ENCODE assay signal across 12 cellular contexts in the genomic region with DNA sequence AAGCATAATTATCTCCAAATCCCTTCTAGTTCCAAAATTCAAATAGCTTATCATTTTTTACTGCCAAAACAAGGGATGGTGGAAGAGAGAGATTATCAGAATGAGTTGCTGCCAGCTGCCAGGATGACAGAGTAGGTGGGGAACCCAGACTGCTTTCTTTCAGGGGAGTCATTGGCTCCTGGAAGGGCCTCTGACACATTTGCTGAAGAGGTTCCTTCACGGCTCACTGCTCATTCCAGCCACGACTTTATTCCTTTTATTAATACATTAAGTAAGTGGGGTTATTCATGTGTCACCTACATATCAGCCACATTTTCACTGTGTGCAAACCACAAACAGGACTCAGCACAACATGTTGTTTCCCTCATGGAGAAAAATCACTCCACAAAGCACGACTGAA. TPM values are rescaled to one million over a fixed set of nuclear protein-coding genes. Genes with fewer than 3 reads are reported as not detected.
A peak's percentile ranks its signal among the peaks of the same experiment; 100 is the strongest.
DNase-seq lines count a peak whose midpoint lies in the region; ATAC-seq and TF ChIP-seq lines count a peak whose summit lies in the region.
"Had no signal": no experiment of that assay in that cellular context is flagged by ENCODE, and none has a peak within 500 bp of the region (broad histone marks: within the 10 kb centered on the region; RNA-seq: fewer than 3 reads in every experiment).

No MANE protein-coding gene starts in this region.

- DNase-seq in AG10803 (ENCODE audit: low read depth) (peak; percentile 17), tibial nerve (ENCODE audit: low spot score in 2 of 2) (no peak), DMS153 treated with DMSO at 0.1 percent for 48 hours (lab: John Stamatoyannopoulos, UW; ENCODE audit: unreplicated experiment) (no peak), RKO (ENCODE audit: low spot score) (no peak), cardiac septum (ENCODE audit: low spot score) (no peak)
- DNase-seq: activated CD4-positive, alpha-beta T cell treated with anti-CD3 and anti-CD28 coated beads for 36 hours; NCI-H2227 treated with DMSO at 0.1 percent for 48 hours; stimulated activated naive B cell treated with anti-CD40 and anti-IgM and Interleukin-4, amounts not matched to agents 10 μg/mL and 1 μg/mL and 100 μg/mL, for 72 hours had no signal

- ATAC-seq in GM18870 (IDR thresholded peaks at IDR 0.05; ENCODE audit: unreplicated experiment), result peak; percentile 76
- peak; percentile 65 for ATAC-seq in HG03039 (IDR thresholded peaks at IDR 0.05; ENCODE audit: unreplicated experiment)
- peak; percentile 8; the same call in 2 of the 3 replicates for ATAC-seq in SK-N-SH treated with all-trans-retinoic acid at 6 μM for 48 hours
- ATAC-seq: activated CD4-positive, alpha-beta T cell treated with anti-CD3 and anti-CD28 coated beads for 36 hours; stimulated activated naive B cell treated with anti-CD40 and anti-IgM and Interleukin-4, amounts not matched to agents 10 μg/mL and 1 μg/mL and 100 μg/mL, for 72 hours had no signal

- no peak for TF ChIP-seq EP300 in tibial nerve (IDR thresholded peaks at IDR 0.05)

- TF ChIP-seq CTCF in AG10803 (conservative IDR thresholded peaks at IDR 0.05; ENCODE audit: low read length) (no peak), tibial nerve (IDR thresholded peaks at IDR 0.05) (no peak)

- TF ChIP-seq POLR2A in tibial nerve (IDR thresholded peaks at IDR 0.05), result no peak

- intact Hi-C loops in cardiac septum (cut with DNase I), result no loop called here

- no peak overlapping the region for H3K27ac ChIP-seq in tibial nerve

- H3K4me1 ChIP-seq in tibial nerve, result no peaks in the 10 kb centered on the region

- WGBS in tibial nerve, 2 donors, result 38 to 43% methylated on average over 3 of the region's 3 CpGs

- no peaks in the 10 kb centered on the region for H3K36me3 ChIP-seq in tibial nerve

- no peaks in the 10 kb centered on the region for H3K27me3 ChIP-seq in tibial nerve

- H3K4me3 ChIP-seq in AG10803 (ENCODE audit: low read length), result no peak overlapping the region
- no peak overlapping the region for H3K4me3 ChIP-seq in tibial nerve

- H3K9me3 ChIP-seq in tibial nerve, result no peaks in the 10 kb centered on the region

TF ChIP-seq in SK-N-SH treated with all-trans-retinoic acid at 6 μM for 48 hours, 23 proteins besides CTCF, POLR2A, EP300 and RAD21:
- no peak for TF ChIP-seq ZNF70 (CRISPR knock-in tag; IDR thresholded peaks at IDR 0.05)
- TF ChIP-seq, protein P1, sequence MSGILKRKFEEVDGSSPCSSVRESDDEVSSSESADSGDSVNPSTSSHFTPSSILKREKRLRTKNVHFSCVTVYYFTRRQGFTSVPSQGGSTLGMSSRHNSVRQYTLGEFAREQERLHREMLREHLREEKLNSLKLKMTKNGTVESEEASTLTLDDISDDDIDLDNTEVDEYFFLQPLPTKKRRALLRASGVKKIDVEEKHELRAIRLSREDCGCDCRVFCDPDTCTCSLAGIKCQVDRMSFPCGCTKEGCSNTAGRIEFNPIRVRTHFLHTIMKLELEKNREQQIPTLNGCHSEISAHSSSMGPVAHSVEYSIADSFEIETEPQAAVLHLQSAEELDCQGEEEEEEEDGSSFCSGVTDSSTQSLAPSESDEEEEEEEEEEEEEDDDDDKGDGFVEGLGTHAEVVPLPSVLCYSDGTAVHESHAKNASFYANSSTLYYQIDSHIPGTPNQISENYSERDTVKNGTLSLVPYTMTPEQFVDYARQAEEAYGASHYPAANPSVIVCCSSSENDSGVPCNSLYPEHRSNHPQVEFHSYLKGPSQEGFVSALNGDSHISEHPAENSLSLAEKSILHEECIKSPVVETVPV (CRISPR knock-in tag; IDR thresholded peaks at IDR 0.05), result no peak
- no peak for TF ChIP-seq TOX (CRISPR knock-in tag; IDR thresholded peaks at IDR 0.05; ENCODE audit: borderline replicate concordance)
- TF ChIP-seq, protein P2, sequence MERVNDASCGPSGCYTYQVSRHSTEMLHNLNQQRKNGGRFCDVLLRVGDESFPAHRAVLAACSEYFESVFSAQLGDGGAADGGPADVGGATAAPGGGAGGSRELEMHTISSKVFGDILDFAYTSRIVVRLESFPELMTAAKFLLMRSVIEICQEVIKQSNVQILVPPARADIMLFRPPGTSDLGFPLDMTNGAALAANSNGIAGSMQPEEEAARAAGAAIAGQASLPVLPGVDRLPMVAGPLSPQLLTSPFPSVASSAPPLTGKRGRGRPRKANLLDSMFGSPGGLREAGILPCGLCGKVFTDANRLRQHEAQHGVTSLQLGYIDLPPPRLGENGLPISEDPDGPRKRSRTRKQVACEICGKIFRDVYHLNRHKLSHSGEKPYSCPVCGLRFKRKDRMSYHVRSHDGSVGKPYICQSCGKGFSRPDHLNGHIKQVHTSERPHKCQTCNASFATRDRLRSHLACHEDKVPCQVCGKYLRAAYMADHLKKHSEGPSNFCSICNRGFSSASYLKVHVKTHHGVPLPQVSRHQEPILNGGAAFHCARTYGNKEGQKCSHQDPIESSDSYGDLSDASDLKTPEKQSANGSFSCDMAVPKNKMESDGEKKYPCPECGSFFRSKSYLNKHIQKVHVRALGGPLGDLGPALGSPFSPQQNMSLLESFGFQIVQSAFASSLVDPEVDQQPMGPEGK (CRISPR knock-in tag; IDR thresholded peaks at IDR 0.05; ENCODE audit: borderline replicate concordance), result no peak
- no peak for TF ChIP-seq TCF4 (CRISPR knock-in tag; IDR thresholded peaks at IDR 0.05; ENCODE audit: borderline replicate concordance)
- no peak for TF ChIP-seq ZFP3 (CRISPR knock-in tag; IDR thresholded peaks at IDR 0.05)
- TF ChIP-seq OSR1 (CRISPR knock-in tag; IDR thresholded peaks at IDR 0.05), result no peak
- no peak for TF ChIP-seq ZNF8 (CRISPR knock-in tag; IDR thresholded peaks at IDR 0.05)
- TF ChIP-seq, protein P3, sequence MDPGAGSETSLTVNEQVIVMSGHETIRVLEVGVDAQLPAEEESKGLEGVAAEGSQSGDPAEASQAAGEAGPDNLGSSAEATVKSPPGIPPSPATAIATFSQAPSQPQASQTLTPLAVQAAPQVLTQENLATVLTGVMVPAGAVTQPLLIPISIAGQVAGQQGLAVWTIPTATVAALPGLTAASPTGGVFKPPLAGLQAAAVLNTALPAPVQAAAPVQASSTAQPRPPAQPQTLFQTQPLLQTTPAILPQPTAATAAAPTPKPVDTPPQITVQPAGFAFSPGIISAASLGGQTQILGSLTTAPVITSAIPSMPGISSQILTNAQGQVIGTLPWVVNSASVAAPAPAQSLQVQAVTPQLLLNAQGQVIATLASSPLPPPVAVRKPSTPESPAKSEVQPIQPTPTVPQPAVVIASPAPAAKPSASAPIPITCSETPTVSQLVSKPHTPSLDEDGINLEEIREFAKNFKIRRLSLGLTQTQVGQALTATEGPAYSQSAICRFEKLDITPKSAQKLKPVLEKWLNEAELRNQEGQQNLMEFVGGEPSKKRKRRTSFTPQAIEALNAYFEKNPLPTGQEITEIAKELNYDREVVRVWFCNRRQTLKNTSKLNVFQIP (CRISPR knock-in tag; IDR thresholded peaks at IDR 0.05; ENCODE audit: borderline replicate concordance, low read depth), result no peak

RNA-seq across cellular contexts. Expression of a gene that starts 12.7 kb away (rescaled TPM):
- 1 to 10 TPM; 2.2 to 5.7 (median 4.6) TPM for total RNA-seq in tibial nerve
- total RNA-seq in cardiac septum, result 0.27 TPM
- total RNA-seq: activated CD4-positive, alpha-beta T cell treated with anti-CD3 and anti-CD28 coated beads for 36 hours; chondrocyte had no signal

RNA-seq across cellular contexts. Expression of a gene that starts 23.5 kb away (rescaled TPM):
- 10 to 100 TPM; 20.1 to 32.7 (median 26.6) TPM for total RNA-seq in tibial nerve
- total RNA-seq in cardiac septum, result 13.5 TPM

RNA-seq across cellular contexts. Expression of a gene that starts 46.1 kb away (rescaled TPM):
- total RNA-seq in tibial nerve, result 1 to 10 TPM; 1.2 to 5.2 (median 3.4) TPM
- 0.38 TPM for total RNA-seq in cardiac septum

Comparison
In these comparisons a context has a peak if more than half of its experiments do, and no peak if none do; other contexts are left out.
1. ATAC-seq: peak in every context shown above with its lines; median percentile 76 in GM18870; 65 in HG03039; 8 in SK-N-SH treated with all-trans-retinoic acid at 6 μM for 48 hours.